Comparison of ENCODE assay signal across 1 cellular context in the genomic region with DNA sequence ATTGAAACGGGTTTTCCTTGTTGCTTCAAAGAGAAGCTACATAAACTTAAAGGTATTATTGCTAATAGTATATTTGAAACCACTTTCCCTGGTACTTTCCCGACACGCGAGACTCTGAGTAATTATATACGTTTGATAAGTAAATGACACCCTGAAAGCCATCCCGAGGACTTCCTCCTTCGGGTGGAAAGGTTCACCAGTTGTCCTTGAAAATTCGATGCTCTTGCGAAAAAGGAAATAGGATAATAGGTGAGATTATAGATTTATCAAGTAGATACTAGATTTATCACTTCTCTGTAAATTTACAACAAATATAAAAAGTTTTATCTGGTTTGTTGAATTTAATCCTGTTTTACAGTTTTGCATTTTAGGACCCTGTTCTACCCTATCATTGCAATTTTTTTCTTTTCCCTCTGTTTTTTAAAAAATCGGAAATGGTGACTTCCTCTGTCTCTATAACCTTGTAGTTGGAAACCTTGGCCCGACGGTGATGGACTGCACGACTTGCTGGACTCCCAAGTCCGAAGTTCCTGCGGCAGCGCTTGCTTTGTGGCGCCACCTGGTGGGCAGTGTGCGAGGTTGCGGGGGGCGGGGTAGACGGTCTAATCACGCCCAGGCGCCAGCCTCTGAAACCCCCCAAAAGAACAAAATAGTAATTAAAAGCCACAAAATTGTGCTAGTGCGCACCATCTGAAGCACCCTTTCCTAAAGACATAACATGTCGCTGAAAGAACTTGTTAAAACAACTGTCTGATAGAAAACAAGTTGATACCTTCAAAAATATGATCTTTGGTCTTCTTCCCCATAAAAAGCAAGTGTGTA.
A peak's percentile ranks its signal among the peaks of the same experiment; 100 is the strongest.
TF ChIP-seq lines count a peak whose summit lies in the region.

No MANE protein-coding gene starts in this region.

TF ChIP-seq in HepG2, 621 proteins besides CTCF, POLR2A, EP300 and RAD21 (continued from another document and continues in another):
- no peak for TF ChIP-seq ZNF530 (CRISPR knock-in tag; IDR thresholded peaks at IDR 0.05; ENCODE audit: low read depth)
- TF ChIP-seq TBX2 (CRISPR knock-in tag; IDR thresholded peaks at IDR 0.05; ENCODE audit: borderline replicate concordance) = peak; percentile 20; the same call in 1 of the 2 replicates
- 0 out of 2 replicates have a peak, but pooled peaks have one; percentile 52 for TF ChIP-seq AHR (CRISPR knock-in tag; IDR thresholded peaks at IDR 0.05)
- TF ChIP-seq CHCHD3 (CRISPR knock-in tag; IDR thresholded peaks at IDR 0.05) = no peak
- TF ChIP-seq AGO2 (optimal IDR thresholded peaks at IDR 0.05; ENCODE audit: low read depth, low read length) = no peak
- TF ChIP-seq, protein P1, sequence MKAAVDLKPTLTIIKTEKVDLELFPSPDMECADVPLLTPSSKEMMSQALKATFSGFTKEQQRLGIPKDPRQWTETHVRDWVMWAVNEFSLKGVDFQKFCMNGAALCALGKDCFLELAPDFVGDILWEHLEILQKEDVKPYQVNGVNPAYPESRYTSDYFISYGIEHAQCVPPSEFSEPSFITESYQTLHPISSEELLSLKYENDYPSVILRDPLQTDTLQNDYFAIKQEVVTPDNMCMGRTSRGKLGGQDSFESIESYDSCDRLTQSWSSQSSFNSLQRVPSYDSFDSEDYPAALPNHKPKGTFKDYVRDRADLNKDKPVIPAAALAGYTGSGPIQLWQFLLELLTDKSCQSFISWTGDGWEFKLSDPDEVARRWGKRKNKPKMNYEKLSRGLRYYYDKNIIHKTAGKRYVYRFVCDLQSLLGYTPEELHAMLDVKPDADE (CRISPR knock-in tag; IDR thresholded peaks at IDR 0.05) = no peak
- TF ChIP-seq, protein P2, sequence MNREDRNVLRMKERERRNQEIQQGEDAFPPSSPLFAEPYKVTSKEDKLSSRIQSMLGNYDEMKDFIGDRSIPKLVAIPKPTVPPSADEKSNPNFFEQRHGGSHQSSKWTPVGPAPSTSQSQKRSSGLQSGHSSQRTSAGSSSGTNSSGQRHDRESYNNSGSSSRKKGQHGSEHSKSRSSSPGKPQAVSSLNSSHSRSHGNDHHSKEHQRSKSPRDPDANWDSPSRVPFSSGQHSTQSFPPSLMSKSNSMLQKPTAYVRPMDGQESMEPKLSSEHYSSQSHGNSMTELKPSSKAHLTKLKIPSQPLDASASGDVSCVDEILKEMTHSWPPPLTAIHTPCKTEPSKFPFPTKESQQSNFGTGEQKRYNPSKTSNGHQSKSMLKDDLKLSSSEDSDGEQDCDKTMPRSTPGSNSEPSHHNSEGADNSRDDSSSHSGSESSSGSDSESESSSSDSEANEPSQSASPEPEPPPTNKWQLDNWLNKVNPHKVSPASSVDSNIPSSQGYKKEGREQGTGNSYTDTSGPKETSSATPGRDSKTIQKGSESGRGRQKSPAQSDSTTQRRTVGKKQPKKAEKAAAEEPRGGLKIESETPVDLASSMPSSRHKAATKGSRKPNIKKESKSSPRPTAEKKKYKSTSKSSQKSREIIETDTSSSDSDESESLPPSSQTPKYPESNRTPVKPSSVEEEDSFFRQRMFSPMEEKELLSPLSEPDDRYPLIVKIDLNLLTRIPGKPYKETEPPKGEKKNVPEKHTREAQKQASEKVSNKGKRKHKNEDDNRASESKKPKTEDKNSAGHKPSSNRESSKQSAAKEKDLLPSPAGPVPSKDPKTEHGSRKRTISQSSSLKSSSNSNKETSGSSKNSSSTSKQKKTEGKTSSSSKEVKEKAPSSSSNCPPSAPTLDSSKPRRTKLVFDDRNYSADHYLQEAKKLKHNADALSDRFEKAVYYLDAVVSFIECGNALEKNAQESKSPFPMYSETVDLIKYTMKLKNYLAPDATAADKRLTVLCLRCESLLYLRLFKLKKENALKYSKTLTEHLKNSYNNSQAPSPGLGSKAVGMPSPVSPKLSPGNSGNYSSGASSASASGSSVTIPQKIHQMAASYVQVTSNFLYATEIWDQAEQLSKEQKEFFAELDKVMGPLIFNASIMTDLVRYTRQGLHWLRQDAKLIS (CRISPR knock-in tag; IDR thresholded peaks at IDR 0.05) = no peak
- TF ChIP-seq, protein P3, sequence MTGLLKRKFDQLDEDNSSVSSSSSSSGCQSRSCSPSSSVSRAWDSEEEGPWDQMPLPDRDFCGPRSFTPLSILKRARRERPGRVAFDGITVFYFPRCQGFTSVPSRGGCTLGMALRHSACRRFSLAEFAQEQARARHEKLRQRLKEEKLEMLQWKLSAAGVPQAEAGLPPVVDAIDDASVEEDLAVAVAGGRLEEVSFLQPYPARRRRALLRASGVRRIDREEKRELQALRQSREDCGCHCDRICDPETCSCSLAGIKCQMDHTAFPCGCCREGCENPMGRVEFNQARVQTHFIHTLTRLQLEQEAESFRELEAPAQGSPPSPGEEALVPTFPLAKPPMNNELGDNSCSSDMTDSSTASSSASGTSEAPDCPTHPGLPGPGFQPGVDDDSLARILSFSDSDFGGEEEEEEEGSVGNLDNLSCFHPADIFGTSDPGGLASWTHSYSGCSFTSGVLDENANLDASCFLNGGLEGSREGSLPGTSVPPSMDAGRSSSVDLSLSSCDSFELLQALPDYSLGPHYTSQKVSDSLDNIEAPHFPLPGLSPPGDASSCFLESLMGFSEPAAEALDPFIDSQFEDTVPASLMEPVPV (CRISPR knock-in tag; IDR thresholded peaks at IDR 0.05) = no peak
- TF ChIP-seq ZNF264 (CRISPR knock-in tag; IDR thresholded peaks at IDR 0.05) = no peak
- TF ChIP-seq, protein P4, sequence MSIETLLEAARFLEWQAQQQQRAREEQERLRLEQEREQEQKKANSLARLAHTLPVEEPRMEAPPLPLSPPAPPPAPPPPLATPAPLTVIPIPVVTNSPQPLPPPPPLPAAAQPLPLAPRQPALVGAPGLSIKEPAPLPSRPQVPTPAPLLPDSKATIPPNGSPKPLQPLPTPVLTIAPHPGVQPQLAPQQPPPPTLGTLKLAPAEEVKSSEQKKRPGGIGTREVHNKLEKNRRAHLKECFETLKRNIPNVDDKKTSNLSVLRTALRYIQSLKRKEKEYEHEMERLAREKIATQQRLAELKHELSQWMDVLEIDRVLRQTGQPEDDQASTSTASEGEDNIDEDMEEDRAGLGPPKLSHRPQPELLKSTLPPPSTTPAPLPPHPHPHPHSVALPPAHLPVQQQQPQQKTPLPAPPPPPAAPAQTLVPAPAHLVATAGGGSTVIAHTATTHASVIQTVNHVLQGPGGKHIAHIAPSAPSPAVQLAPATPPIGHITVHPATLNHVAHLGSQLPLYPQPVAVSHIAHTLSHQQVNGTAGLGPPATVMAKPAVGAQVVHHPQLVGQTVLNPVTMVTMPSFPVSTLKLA (IDR thresholded peaks at IDR 0.05) = no peak
- TF ChIP-seq POGZ (CRISPR knock-in tag; IDR thresholded peaks at IDR 0.05) = peak; percentile 82; the same call in 1 of the 2 replicates
- no peak for TF ChIP-seq MAFG (CRISPR knock-in tag; IDR thresholded peaks at IDR 0.05)
- 0 out of 2 replicates have a peak, but pooled peaks have one; percentile 40 for TF ChIP-seq TOPORS (CRISPR knock-in tag; IDR thresholded peaks at IDR 0.05)
- TF ChIP-seq, protein P5, sequence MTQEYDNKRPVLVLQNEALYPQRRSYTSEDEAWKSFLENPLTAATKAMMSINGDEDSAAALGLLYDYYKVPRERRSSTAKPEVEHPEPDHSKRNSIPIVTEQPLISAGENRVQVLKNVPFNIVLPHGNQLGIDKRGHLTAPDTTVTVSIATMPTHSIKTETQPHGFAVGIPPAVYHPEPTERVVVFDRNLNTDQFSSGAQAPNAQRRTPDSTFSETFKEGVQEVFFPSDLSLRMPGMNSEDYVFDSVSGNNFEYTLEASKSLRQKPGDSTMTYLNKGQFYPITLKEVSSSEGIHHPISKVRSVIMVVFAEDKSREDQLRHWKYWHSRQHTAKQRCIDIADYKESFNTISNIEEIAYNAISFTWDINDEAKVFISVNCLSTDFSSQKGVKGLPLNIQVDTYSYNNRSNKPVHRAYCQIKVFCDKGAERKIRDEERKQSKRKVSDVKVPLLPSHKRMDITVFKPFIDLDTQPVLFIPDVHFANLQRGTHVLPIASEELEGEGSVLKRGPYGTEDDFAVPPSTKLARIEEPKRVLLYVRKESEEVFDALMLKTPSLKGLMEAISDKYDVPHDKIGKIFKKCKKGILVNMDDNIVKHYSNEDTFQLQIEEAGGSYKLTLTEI (CRISPR knock-in tag; conservative IDR thresholded peaks at IDR 0.05) = no peak
- no peak for TF ChIP-seq RORA (CRISPR knock-in tag; IDR thresholded peaks at IDR 0.05)
- TF ChIP-seq ZNF136 (CRISPR knock-in tag; IDR thresholded peaks at IDR 0.05; ENCODE audit: low read depth) = no peak
- TF ChIP-seq GABPB1 (CRISPR knock-in tag; IDR thresholded peaks at IDR 0.05) = peak; percentile 61
- TF ChIP-seq MTF2 (CRISPR knock-in tag; IDR thresholded peaks at IDR 0.05; ENCODE audit: borderline replicate concordance) = peak; percentile 68; the same call in 1 of the 2 replicates
- 0 out of 2 replicates have a peak, but pooled peaks have one; percentile 58 for TF ChIP-seq MIXL1 (CRISPR knock-in tag; IDR thresholded peaks at IDR 0.05)
- no peak for TF ChIP-seq ZNF333 (CRISPR knock-in tag; IDR thresholded peaks at IDR 0.05; ENCODE audit: borderline replicate concordance)
- TF ChIP-seq SUZ12 (IDR thresholded peaks at IDR 0.05; ENCODE audit: low read depth, low read length) = 0 out of 2 replicates have a peak, but pooled peaks have one; percentile 5
- no peak for TF ChIP-seq FLYWCH1 (CRISPR knock-in tag; IDR thresholded peaks at IDR 0.05)
- TF ChIP-seq, protein P6, sequence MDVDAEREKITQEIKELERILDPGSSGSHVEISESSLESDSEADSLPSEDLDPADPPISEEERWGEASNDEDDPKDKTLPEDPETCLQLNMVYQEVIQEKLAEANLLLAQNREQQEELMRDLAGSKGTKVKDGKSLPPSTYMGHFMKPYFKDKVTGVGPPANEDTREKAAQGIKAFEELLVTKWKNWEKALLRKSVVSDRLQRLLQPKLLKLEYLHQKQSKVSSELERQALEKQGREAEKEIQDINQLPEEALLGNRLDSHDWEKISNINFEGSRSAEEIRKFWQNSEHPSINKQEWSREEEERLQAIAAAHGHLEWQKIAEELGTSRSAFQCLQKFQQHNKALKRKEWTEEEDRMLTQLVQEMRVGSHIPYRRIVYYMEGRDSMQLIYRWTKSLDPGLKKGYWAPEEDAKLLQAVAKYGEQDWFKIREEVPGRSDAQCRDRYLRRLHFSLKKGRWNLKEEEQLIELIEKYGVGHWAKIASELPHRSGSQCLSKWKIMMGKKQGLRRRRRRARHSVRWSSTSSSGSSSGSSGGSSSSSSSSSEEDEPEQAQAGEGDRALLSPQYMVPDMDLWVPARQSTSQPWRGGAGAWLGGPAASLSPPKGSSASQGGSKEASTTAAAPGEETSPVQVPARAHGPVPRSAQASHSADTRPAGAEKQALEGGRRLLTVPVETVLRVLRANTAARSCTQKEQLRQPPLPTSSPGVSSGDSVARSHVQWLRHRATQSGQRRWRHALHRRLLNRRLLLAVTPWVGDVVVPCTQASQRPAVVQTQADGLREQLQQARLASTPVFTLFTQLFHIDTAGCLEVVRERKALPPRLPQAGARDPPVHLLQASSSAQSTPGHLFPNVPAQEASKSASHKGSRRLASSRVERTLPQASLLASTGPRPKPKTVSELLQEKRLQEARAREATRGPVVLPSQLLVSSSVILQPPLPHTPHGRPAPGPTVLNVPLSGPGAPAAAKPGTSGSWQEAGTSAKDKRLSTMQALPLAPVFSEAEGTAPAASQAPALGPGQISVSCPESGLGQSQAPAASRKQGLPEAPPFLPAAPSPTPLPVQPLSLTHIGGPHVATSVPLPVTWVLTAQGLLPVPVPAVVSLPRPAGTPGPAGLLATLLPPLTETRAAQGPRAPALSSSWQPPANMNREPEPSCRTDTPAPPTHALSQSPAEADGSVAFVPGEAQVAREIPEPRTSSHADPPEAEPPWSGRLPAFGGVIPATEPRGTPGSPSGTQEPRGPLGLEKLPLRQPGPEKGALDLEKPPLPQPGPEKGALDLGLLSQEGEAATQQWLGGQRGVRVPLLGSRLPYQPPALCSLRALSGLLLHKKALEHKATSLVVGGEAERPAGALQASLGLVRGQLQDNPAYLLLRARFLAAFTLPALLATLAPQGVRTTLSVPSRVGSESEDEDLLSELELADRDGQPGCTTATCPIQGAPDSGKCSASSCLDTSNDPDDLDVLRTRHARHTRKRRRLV (CRISPR knock-in tag; IDR thresholded peaks at IDR 0.05) = no peak
- TF ChIP-seq ZNF337 (CRISPR knock-in tag; IDR thresholded peaks at IDR 0.05; ENCODE audit: borderline replicate concordance, low read depth) = no peak
- no peak for TF ChIP-seq FOXK1 (CRISPR knock-in tag; IDR thresholded peaks at IDR 0.05; ENCODE audit: borderline replicate concordance, low read depth)
- TF ChIP-seq, protein P7, sequence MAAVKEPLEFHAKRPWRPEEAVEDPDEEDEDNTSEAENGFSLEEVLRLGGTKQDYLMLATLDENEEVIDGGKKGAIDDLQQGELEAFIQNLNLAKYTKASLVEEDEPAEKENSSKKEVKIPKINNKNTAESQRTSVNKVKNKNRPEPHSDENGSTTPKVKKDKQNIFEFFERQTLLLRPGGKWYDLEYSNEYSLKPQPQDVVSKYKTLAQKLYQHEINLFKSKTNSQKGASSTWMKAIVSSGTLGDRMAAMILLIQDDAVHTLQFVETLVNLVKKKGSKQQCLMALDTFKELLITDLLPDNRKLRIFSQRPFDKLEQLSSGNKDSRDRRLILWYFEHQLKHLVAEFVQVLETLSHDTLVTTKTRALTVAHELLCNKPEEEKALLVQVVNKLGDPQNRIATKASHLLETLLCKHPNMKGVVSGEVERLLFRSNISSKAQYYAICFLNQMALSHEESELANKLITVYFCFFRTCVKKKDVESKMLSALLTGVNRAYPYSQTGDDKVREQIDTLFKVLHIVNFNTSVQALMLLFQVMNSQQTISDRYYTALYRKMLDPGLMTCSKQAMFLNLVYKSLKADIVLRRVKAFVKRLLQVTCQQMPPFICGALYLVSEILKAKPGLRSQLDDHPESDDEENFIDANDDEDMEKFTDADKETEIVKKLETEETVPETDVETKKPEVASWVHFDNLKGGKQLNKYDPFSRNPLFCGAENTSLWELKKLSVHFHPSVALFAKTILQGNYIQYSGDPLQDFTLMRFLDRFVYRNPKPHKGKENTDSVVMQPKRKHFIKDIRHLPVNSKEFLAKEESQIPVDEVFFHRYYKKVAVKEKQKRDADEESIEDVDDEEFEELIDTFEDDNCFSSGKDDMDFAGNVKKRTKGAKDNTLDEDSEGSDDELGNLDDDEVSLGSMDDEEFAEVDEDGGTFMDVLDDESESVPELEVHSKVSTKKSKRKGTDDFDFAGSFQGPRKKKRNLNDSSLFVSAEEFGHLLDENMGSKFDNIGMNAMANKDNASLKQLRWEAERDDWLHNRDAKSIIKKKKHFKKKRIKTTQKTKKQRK (IDR thresholded peaks at IDR 0.05; ENCODE audit: low read length) = no peak
- no peak for TF ChIP-seq ZNF326 (CRISPR knock-in tag; IDR thresholded peaks at IDR 0.05; ENCODE audit: borderline replicate concordance)
- no peak for TF ChIP-seq TAF1 (CRISPR knock-in tag; IDR thresholded peaks at IDR 0.05)
- TF ChIP-seq, protein P8, sequence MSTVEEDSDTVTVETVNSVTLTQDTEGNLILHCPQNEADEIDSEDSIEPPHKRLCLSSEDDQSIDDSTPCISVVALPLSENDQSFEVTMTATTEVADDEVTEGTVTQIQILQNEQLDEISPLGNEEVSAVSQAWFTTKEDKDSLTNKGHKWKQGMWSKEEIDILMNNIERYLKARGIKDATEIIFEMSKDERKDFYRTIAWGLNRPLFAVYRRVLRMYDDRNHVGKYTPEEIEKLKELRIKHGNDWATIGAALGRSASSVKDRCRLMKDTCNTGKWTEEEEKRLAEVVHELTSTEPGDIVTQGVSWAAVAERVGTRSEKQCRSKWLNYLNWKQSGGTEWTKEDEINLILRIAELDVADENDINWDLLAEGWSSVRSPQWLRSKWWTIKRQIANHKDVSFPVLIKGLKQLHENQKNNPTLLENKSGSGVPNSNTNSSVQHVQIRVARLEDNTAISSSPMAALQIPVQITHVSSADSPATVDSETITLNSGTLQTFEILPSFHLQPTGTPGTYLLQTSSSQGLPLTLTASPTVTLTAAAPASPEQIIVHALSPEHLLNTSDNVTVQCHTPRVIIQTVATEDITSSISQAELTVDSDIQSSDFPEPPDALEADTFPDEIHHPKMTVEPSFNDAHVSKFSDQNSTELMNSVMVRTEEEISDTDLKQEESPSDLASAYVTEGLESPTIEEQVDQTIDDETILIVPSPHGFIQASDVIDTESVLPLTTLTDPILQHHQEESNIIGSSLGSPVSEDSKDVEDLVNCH (CRISPR knock-in tag; IDR thresholded peaks at IDR 0.05) = no peak
